In the genomic region with DNA sequence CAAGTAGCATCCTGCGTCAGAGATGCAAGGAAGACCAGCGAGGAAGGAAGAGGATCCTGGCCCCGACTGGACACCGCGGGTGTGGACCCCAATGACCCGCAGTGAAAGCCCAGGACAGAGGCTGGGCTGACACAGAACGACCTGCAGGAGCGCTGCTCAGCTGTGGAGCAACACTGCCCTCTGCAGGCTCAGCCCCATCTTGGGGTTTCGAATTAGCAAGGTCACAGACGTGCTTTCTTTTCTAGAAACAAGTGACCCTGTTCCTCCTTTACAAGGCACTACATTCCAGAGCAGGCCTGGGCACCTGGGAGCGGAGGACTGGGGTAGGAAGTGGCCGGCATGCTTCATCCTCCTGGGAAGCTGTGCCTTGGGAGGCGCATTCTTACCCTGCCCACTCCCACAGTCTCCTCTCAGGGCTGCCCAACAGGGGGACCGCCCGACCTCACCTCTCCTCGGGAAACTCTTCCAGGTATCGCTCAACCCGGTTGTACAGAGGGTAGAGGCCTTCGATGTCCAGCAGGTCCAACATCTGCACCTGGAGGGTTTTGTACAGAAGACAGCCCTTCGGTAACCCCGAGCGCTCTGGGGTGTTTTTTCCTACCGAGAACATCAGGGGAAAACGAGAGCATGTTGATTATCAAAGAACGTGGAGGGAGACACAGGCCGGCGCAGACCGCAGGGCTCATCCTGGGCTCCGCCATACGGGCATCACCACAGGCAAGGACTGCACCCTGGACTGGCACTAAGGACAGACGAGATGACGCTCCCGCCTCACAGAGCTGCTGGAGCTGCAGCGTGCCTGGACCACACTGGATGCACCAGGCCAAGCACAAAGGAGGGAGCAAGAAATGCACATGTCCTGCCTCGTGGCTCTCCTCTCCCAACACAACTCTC, we compare ENCODE assay signal across 9 cellular contexts. TPM values are rescaled to one million over a fixed set of nuclear protein-coding genes. Genes with fewer than 3 reads are reported as not detected.
DNase-seq lines count a peak whose midpoint lies in the region; ATAC-seq, FAIRE-seq and TF ChIP-seq lines count a peak whose summit lies in the region.
"Had no signal": no experiment of that assay in that cellular context is flagged by ENCODE, and none has a peak within 500 bp of the region (broad histone marks: within the 10 kb centered on the region; RNA-seq: fewer than 3 reads in every experiment).

No MANE protein-coding gene starts in this region.

- intact Hi-C loops in activated T-helper 1 cell treated with anti-CD3 and anti-CD28 coated beads, Interleukin-12 subunit alpha, Interleukin-12 subunit beta, Interleukin-2, Interleukin-4 antibody, amounts not matched to agents 30 ng/mL and 10 ng/mL and 1 ng/mL, durations not matched to agents 14 hours and 24 hours and 36 hours (cut with micrococcal nuclease) = loop anchor here (1.0 to 10.0 kb wide), 7 partner anchors 32 to 501 kb away; a partner anchor contains a TSS

- peak overlapping the region; percentile 71 for H3K27ac Mint-ChIP-seq in activated T-helper 1 cell treated with anti-CD3 and anti-CD28 coated beads, Interleukin-12 subunit alpha, Interleukin-12 subunit beta, Interleukin-2, Interleukin-4 antibody, amounts not matched to agents 30 ng/mL and 10 ng/mL and 1 ng/mL, durations not matched to agents 14 hours and 24 hours and 36 hours
- no peak overlapping the region for H3K27ac Mint-ChIP-seq in neural crest cell (ENCODE audit: unreplicated experiment)

- FAIRE-seq in RCC 7860 (lab: Jason Lieb, UNC) = no peak

- H3K4me1 Mint-ChIP-seq in activated T-helper 1 cell treated with anti-CD3 and anti-CD28 coated beads, Interleukin-12 subunit alpha, Interleukin-12 subunit beta, Interleukin-2, Interleukin-4 antibody, amounts not matched to agents 30 ng/mL and 10 ng/mL and 1 ng/mL, durations not matched to agents 14 hours and 24 hours and 36 hours (ENCODE audit: low read depth) = peaks cover 24% of the 10 kb centered on the region
- H3K4me1 Mint-ChIP-seq in neural crest cell = peaks cover 3% of the 10 kb centered on the region

- peak; percentile 96 for TF ChIP-seq CTCF in neural crest cell (conservative IDR thresholded peaks at IDR 0.05)

- DNase-seq in Daoy (ENCODE audit: low read depth) = peak; percentile 76
- peak; percentile 37 for DNase-seq in RCC 7860 (ENCODE audit: low spot score)
- DNase-seq in activated T-helper 1 cell treated with anti-CD3 and anti-CD28 coated beads, Interleukin-12 subunit alpha, Interleukin-12 subunit beta, Interleukin-2, Interleukin-4 antibody, amounts not matched to agents 30 ng/mL and 10 ng/mL and 1 ng/mL, durations not matched to agents 14 hours and 24 hours and 36 hours (ENCODE audit: low spot score) = peak; percentile 43
- peak; percentile 74 for DNase-seq in fibroblast of the conjunctiva (ENCODE audit: low read depth)
- DNase-seq in neural crest cell (ENCODE audit: low read depth, low spot score) = peak; percentile 89
- DNase-seq in substantia nigra (lab: John Stamatoyannopoulos, UW) = peak in 42 of 49 donors; percentile 8 to 77 (median 53)

- ATAC-seq in HG03442 (IDR thresholded peaks at IDR 0.05; ENCODE audit: unreplicated experiment) (peak; percentile 43), GM18861 (IDR thresholded peaks at IDR 0.05; ENCODE audit: unreplicated experiment) (no peak)

- H3K27ac ChIP-seq in substantia nigra (ENCODE audit: low read depth, low read length, poor library complexity, severe bottlenecking) = no peak overlapping the region
- H3K27ac ChIP-seq: epithelial cell of prostate had no signal

- H3K9me3 Mint-ChIP-seq in activated T-helper 1 cell treated with anti-CD3 and anti-CD28 coated beads, Interleukin-12 subunit alpha, Interleukin-12 subunit beta, Interleukin-2, Interleukin-4 antibody, amounts not matched to agents 30 ng/mL and 10 ng/mL and 1 ng/mL, durations not matched to agents 14 hours and 24 hours and 36 hours = no peaks in the 10 kb centered on the region
- H3K9me3 Mint-ChIP-seq in neural crest cell = no peaks in the 10 kb centered on the region

- no peak overlapping the region for H3K4me3 Mint-ChIP-seq in activated T-helper 1 cell treated with anti-CD3 and anti-CD28 coated beads, Interleukin-12 subunit alpha, Interleukin-12 subunit beta, Interleukin-2, Interleukin-4 antibody, amounts not matched to agents 30 ng/mL and 10 ng/mL and 1 ng/mL, durations not matched to agents 14 hours and 24 hours and 36 hours
- no peak overlapping the region for H3K4me3 Mint-ChIP-seq in neural crest cell

- no peaks in the 10 kb centered on the region for H3K27me3 Mint-ChIP-seq in activated T-helper 1 cell treated with anti-CD3 and anti-CD28 coated beads, Interleukin-12 subunit alpha, Interleukin-12 subunit beta, Interleukin-2, Interleukin-4 antibody, amounts not matched to agents 30 ng/mL and 10 ng/mL and 1 ng/mL, durations not matched to agents 14 hours and 24 hours and 36 hours (ENCODE audit: insufficient read depth)
- H3K27me3 Mint-ChIP-seq in neural crest cell (ENCODE audit: low read depth) = no peaks in the 10 kb centered on the region

- peaks cover 40% of the 10 kb centered on the region for H3K36me3 Mint-ChIP-seq in activated T-helper 1 cell treated with anti-CD3 and anti-CD28 coated beads, Interleukin-12 subunit alpha, Interleukin-12 subunit beta, Interleukin-2, Interleukin-4 antibody, amounts not matched to agents 30 ng/mL and 10 ng/mL and 1 ng/mL, durations not matched to agents 14 hours and 24 hours and 36 hours (ENCODE audit: low read depth)
- peaks cover 16% of the 10 kb centered on the region for H3K36me3 Mint-ChIP-seq in neural crest cell (ENCODE audit: low read depth)

RNA-seq across cellular contexts. Expression of a gene that starts 35.0 kb away (rescaled TPM):
- total RNA-seq in Daoy (2014; rRNA removed; shearing (Covaris generic)) = 31.3 and 39.0 TPM in 2 replicates
- total RNA-seq in activated T-helper 1 cell treated with anti-CD3 and anti-CD28 coated beads, Interleukin-12 subunit alpha, Interleukin-12 subunit beta, Interleukin-2, Interleukin-4 antibody, amounts not matched to agents 30 ng/mL and 10 ng/mL and 1 ng/mL, durations not matched to agents 14 hours and 24 hours and 36 hours = 14.8 and 14.9 TPM in 2 replicates
- total RNA-seq in neural crest cell = 13.1 and 15.0 TPM in 2 replicates

Comparison
In these comparisons a context has a peak if more than half of its experiments do, and no peak if none do; other contexts are left out.
1. DNase-seq: peak in every context shown above with its lines; median percentile 89 in neural crest cell; 76 in Daoy; 74 in fibroblast of the conjunctiva; 53 in substantia nigra; 43 in activated T-helper 1 cell treated with anti-CD3 and anti-CD28 coated beads, Interleukin-12 subunit alpha, Interleukin-12 subunit beta, Interleukin-2, Interleukin-4 antibody, amounts not matched to agents 30 ng/mL and 10 ng/mL and 1 ng/mL, durations not matched to agents 14 hours and 24 hours and 36 hours; 37 in RCC 7860.